Comparison of ENCODE assay signal across 1 cellular context in the genomic region with DNA sequence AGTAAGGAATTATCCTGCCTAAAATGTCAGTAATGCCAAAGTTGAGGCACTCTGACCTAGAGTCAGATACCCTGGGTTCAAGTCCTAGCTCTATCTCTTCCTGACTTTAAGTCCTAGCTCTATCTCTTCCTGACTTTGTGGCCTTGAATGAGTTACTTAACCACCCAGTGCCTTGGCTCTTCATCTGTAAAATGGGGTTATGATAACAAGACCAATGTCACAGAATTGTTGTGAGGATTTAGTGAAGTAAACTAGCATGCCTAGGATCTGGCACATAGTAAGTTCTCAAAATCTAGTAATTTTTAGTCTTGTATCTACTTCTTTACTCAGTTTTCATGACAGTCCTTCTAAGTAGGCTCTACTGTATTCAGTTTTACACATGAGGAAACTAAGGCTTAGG.
TF ChIP-seq lines count a peak whose summit lies in the region.

No MANE protein-coding gene starts in this region.

TF ChIP-seq in IMR-90, 13 proteins besides CTCF, POLR2A, EP300 and RAD21:
- no peak for TF ChIP-seq CHD1 (IDR thresholded peaks at IDR 0.05; ENCODE audit: low read depth, low read length)
- no peak for TF ChIP-seq MAZ (IDR thresholded peaks at IDR 0.05; ENCODE audit: borderline replicate concordance, low read depth, low read length)
- no peak for TF ChIP-seq MAFK (IDR thresholded peaks at IDR 0.05; ENCODE audit: low read depth, low read length)
- no peak for TF ChIP-seq SMC3 (IDR thresholded peaks at IDR 0.05; ENCODE audit: low read depth, low read length)
